In the genomic region with DNA sequence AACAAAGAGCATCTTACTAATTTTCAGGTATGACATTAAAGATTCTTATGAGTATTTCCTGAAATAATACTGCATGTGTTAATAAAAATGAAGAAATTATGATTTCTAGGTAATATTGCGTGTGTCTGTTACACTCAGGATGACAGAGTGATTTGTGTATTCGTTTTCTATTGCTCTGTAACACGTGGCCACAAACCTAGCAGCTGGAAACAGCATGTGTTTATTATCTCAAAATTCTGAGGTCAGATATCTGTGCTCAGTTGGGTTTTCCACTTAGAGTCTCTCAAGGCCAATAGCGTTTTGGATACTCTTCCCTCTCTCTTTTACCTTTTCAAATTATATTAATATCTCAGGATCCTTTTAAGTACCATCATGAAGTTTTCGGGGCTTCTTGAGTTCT, we compare ENCODE assay signal across 18 cellular contexts.
A peak's percentile ranks its signal among the peaks of the same experiment; 100 is the strongest.
DNase-seq lines count a peak whose midpoint lies in the region; TF ChIP-seq lines count a peak whose summit lies in the region.
"Had no signal": no experiment of that assay in that cellular context is flagged by ENCODE, and none has a peak within 500 bp of the region (broad histone marks: within the 10 kb centered on the region; RNA-seq: fewer than 3 reads in every experiment).

No MANE protein-coding gene starts in this region.

- no peaks in the 10 kb centered on the region for H3K9me3 ChIP-seq in breast epithelium
- H3K9me3 ChIP-seq: A549; BE2C; BLaER1 treated with 17β-estradiol and CSF1 and Interleukin-3, amounts not matched to agents 10 nM and 100 nM; HAP-1 had no signal

- DNase-seq in NCI-H2171 treated with DMSO at 0.1 percent for 48 hours (lab: John Stamatoyannopoulos, UW): peak; percentile 8
- no peak for DNase-seq in NCI-H2171 (lab: John Stamatoyannopoulos, UW)
- DNase-seq in NCI-H2227 (lab: John Stamatoyannopoulos, UW; ENCODE audit: unreplicated experiment): peak; percentile 56
- DNase-seq in OCI-M1 (lab: John Stamatoyannopoulos, UW): peak; percentile 36
- DNase-seq in breast epithelium (ENCODE audit: low spot score in 2 of 2): no peak
- no peak for DNase-seq in SKM-1 (lab: John Stamatoyannopoulos, UW; ENCODE audit: unreplicated experiment)
- DNase-seq: 8988T; ACHN; AML-193; BE2C; CD4-positive, alpha-beta T cell; CD8-positive, alpha-beta memory T cell; DMS153; DND-41; GOT3 had no signal

- intact Hi-C loops in breast epithelium (cut with DNase I; ENCODE audit: low total_unique reads): no loop called here

- H3K27me3 ChIP-seq in breast epithelium: no peaks in the 10 kb centered on the region
- H3K27me3 ChIP-seq: BE2C; BLaER1 treated with 17β-estradiol and CSF1 and Interleukin-3, amounts not matched to agents 10 nM and 100 nM had no signal

- no peak for TF ChIP-seq POLR2A in breast epithelium (IDR thresholded peaks at IDR 0.05)

- H3K4me3 ChIP-seq in breast epithelium: no peak overlapping the region
- H3K4me3 ChIP-seq: A549; BLaER1 treated with 17β-estradiol and CSF1 and Interleukin-3, amounts not matched to agents 10 nM and 100 nM; HAP-1 had no signal

- no peaks in the 10 kb centered on the region for H3K36me3 ChIP-seq in breast epithelium
- H3K36me3 ChIP-seq: BE2C; BLaER1 treated with 17β-estradiol and CSF1 and Interleukin-3, amounts not matched to agents 10 nM and 100 nM; HAP-1 had no signal

- no peaks in the 10 kb centered on the region for H3K4me1 ChIP-seq in breast epithelium
- H3K4me1 ChIP-seq: A549; BE2C; BLaER1 treated with 17β-estradiol and CSF1 and Interleukin-3, amounts not matched to agents 10 nM and 100 nM; HAP-1 had no signal

- no peak for TF ChIP-seq CTCF in breast epithelium (IDR thresholded peaks at IDR 0.05)

- H3K27ac ChIP-seq in breast epithelium: no peak overlapping the region
- H3K27ac ChIP-seq: A549; BLaER1 treated with 17β-estradiol and CSF1 and Interleukin-3, amounts not matched to agents 10 nM and 100 nM had no signal

Comparison
In these comparisons a context has a peak if more than half of its experiments do, and no peak if none do; other contexts are left out.
1. DNase-seq: peak in NCI-H2171 treated with DMSO at 0.1 percent for 48 hours (single experiment), NCI-H2227 (single experiment) and OCI-M1 (single experiment); none in NCI-H2171 (single experiment), breast epithelium (0 of 2) and SKM-1 (single experiment).